Comparison of ENCODE assay signal across 1 cellular context in the genomic region with DNA sequence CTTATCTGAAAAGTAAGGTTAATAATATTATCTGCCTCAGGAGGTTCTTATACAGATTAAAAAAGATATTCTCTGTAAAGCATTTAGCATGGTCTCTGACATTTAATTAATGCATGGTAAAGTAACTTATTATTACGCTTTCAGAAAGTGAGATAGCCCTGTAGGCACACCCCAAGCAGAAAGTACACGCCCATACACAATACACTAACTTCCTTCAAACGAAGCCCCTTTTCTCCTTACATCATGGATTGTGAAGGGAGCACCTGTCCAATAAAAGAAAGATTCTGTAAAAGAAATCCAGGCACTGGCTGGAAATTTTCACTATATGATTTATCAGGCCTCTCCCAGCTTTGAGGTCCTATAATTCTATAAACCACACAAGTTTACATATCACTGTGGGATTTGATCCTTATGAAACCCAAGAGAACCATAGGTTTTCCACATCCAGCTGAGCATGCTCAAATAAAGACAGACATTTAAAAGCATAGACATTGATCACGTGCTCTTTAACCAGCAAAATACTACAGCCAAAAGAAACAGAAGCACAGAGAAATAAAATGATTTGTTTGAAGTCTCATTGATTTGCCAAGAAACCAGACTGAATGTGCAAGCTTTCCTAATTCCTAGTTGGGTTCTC.
A peak's percentile ranks its signal among the peaks of the same experiment; 100 is the strongest.
TF ChIP-seq lines count a peak whose summit lies in the region.

No MANE protein-coding gene starts in this region.

TF ChIP-seq in K562, 482 proteins besides CTCF, POLR2A, EP300 and RAD21:
- TF ChIP-seq MEF2A (IDR thresholded peaks at IDR 0.05; ENCODE audit: control insufficient read depth, low read depth, low read length), result no peak
- TF ChIP-seq TFE3 (CRISPR knock-in tag; IDR thresholded peaks at IDR 0.05), result peak; percentile 65
